8 cellular contexts compared by ENCODE assay signal in the genomic region with DNA sequence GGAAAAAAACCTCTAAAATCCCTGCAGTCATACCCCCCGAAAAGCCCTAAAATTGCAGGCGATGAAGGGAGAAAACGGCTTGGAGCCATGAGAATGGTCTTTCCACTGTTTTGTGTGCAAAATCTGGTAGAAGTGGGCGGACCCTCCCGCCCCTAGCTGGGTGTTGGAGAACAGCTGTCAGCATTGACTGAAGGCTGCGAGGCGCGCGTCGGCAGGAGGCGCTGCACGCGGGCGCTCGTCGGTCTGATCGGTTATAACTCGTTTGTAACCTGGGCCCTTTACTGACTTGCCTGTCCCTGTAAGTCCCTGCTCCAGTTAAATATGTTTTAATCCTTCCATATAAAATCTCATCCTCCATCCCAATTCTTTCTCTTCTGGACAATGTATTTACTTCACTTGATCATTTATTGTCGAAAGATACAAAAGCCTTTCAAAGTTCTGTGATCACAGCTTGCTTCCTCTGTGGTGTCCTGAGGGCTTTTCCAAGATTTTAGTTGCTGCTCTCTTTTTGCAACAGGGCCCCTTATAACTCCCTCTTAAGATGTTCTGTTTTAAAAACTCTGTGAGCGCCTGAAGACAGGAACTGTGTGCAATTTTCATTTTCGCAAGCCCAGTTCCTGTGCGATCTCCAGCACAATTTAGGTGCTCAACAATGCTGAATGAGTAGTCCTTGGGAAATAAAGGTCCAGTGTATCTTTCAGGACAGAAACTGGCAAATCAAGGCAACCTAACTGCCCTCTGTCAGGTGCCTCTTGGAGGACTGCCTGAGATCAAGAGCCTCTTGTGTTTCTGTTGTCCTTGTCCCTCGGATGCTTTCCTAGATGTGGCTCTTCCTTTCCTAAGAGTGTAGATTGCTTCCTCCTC. TPM values are rescaled to one million over a fixed set of nuclear protein-coding genes. Genes with fewer than 3 reads are reported as not detected.
DNase-seq lines count a peak whose midpoint lies in the region; ATAC-seq and TF ChIP-seq lines count a peak whose summit lies in the region.

No MANE protein-coding gene starts in this region.

- peak; percentile 80 to 94 (median 90) for TF ChIP-seq CTCF in right lobe of liver (IDR thresholded peaks at IDR 0.05)

- no peaks in the 10 kb centered on the region for H3K36me3 ChIP-seq in right lobe of liver

- DNase-seq in 8988T (peak; percentile 49), NCI-H526 treated with DMSO at 0.1 percent for 48 hours (lab: John Stamatoyannopoulos, UW) (peak; percentile 76), dermis microvascular lymphatic vessel endothelial cell (ENCODE audit: low read depth in 2 of 2) (peak; percentile 66 to 84), right lobe of liver (peak; percentile 84 to 88 (median 86))
- peak; percentile 82 for DNase-seq in activated CD4-positive, alpha-beta T cell treated with anti-CD3 and anti-CD28 coated beads, Interleukin-2, amount 50 U/mL, for 1 hour
- peak; percentile 79 to 83 for DNase-seq in stimulated activated CD4-positive, alpha-beta T cell treated with anti-CD3 and anti-CD28 coated beads, Interleukin-4, amount 100 ng/mL, for 4 hours

- intact Hi-C loops in right lobe of liver (cut with DNase I) = no loop called here

- TF ChIP-seq POLR2A in right lobe of liver (IDR thresholded peaks at IDR 0.05) = no peak

- ATAC-seq in GM18867 (IDR thresholded peaks at IDR 0.05; ENCODE audit: unreplicated experiment) = peak; percentile 48
- peak; percentile 39 for ATAC-seq in HG03442 (IDR thresholded peaks at IDR 0.05; ENCODE audit: unreplicated experiment)
- ATAC-seq in right lobe of liver = peak; percentile 77 to 84 (median 80)

- 8% methylated on average over 20 of the region's 23 CpGs for WGBS in right lobe of liver (ENCODE audit: insufficient coverage, low coverage, low lambda C conversion rate, missing lambda C conversion rate)

- peak overlapping the region; percentile 35 to 92 (median 68) for H3K27ac ChIP-seq in right lobe of liver

- H3K4me1 ChIP-seq in right lobe of liver = peaks cover 0 to 15% (median 5%) of the 10 kb centered on the region in 4 donors

- H3K9me3 ChIP-seq in right lobe of liver = no peaks in the 10 kb centered on the region

- peak overlapping the region; percentile 68 to 92 (median 81) for H3K4me3 ChIP-seq in right lobe of liver

- H3K27me3 ChIP-seq in right lobe of liver = no peaks in the 10 kb centered on the region

RNA-seq across cellular contexts. Expression of a gene that starts 0.9 kb away (rescaled TPM):
- total RNA-seq in dermis microvascular lymphatic vessel endothelial cell = 35.6 and 37.0 TPM in 2 replicates
- total RNA-seq in right lobe of liver = 10 to 100 TPM in 5 of 6 experiments, 1 to 10 TPM in 1; 9.2 to 15.9 (median 13.9) TPM

Comparison
In these comparisons a context has a peak if more than half of its experiments do, and no peak if none do; other contexts are left out.
1. Peak in every context shown above with its lines: DNase-seq, ATAC-seq, H3K4me3 ChIP-seq and H3K27ac ChIP-seq.